ENCODE assay signal across 14 cellular contexts in genomic region chr7:69708857-69709256, GRCh38.
DNase-seq lines count a peak whose midpoint lies in the region; FAIRE-seq and TF ChIP-seq lines count a peak whose summit lies in the region.
"Had no signal": no experiment of that assay in that cellular context is flagged by ENCODE, and none has a peak within 500 bp of the region (broad histone marks: within the 10 kb centered on the region; RNA-seq: fewer than 3 reads in every experiment).

No MANE protein-coding gene starts in this region.

- H3K4me1 ChIP-seq in OCI-LY1 (ENCODE audit: insufficient read depth, low read length, severe bottlenecking): peaks cover 71% of the 10 kb centered on the region

- 0 out of 2 replicates have a peak, but pooled peaks cover 4% of the 10 kb centered on the region for H3K36me3 ChIP-seq in OCI-LY1 (ENCODE audit: insufficient read depth, low read length)
- H3K36me3 ChIP-seq: esophagus squamous epithelium, WERI-Rb-1 had no signal

- H3K9ac ChIP-seq in OCI-LY1 (ENCODE audit: low read length): peak overlapping the region; percentile 20; the same call in 1 of the 2 replicates

- no peak overlapping the region for H3K27ac Mint-ChIP-seq in glutamatergic neuron (ENCODE audit: unreplicated experiment)
- H3K27ac Mint-ChIP-seq in endothelial cell (ENCODE audit: unreplicated experiment): no peak overlapping the region

- H3K36me3 Mint-ChIP-seq in glutamatergic neuron (ENCODE audit: unreplicated experiment) (no peaks in the 10 kb centered on the region), endothelial cell (ENCODE audit: low read depth, unreplicated experiment) (no peaks in the 10 kb centered on the region)

- peak overlapping the region; percentile 19 for H3K4me3 ChIP-seq in OCI-LY1 (ENCODE audit: low read depth, low read length, poor library complexity, severe bottlenecking)
- H3K4me3 ChIP-seq: esophagus squamous epithelium had no signal

- H3K79me2 ChIP-seq in OCI-LY1 (ENCODE audit: insufficient read depth, low read length): peaks cover 100% of the 10 kb centered on the region

- no peaks in the 10 kb centered on the region for H3F3A ChIP-seq in OCI-LY1 (ENCODE audit: insufficient read depth, low read length)

- peaks cover 32% of the 10 kb centered on the region for H3K4me1 Mint-ChIP-seq in glutamatergic neuron (ENCODE audit: low read depth, unreplicated experiment)
- H3K4me1 Mint-ChIP-seq in endothelial cell (ENCODE audit: unreplicated experiment): peaks cover 36% of the 10 kb centered on the region

- H3K27me3 ChIP-seq in OCI-LY1 (ENCODE audit: insufficient read depth, low read length): no peaks in the 10 kb centered on the region
- H3K27me3 ChIP-seq: esophagus squamous epithelium had no signal

- H3K4me2 ChIP-seq in OCI-LY1 (ENCODE audit: low read length): peak overlapping the region; percentile 53

- no peak overlapping the region for H3K4me3 Mint-ChIP-seq in glutamatergic neuron (ENCODE audit: unreplicated experiment)
- H3K4me3 Mint-ChIP-seq in endothelial cell (ENCODE audit: unreplicated experiment): no peak overlapping the region
- H3K4me3 Mint-ChIP-seq: neural crest cell had no signal

- H4K20me1 ChIP-seq in OCI-LY1 (ENCODE audit: insufficient read depth, low read length): no peaks in the 10 kb centered on the region; the same call in 1 of the 2 replicates

- no peaks in the 10 kb centered on the region for H3K9me2 ChIP-seq in OCI-LY1 (ENCODE audit: low read depth, low read length)

- H3K9me3 Mint-ChIP-seq in glutamatergic neuron (ENCODE audit: unreplicated experiment) (no peaks in the 10 kb centered on the region), endothelial cell (ENCODE audit: unreplicated experiment) (no peaks in the 10 kb centered on the region)
- H3K9me3 Mint-ChIP-seq: neural crest cell had no signal

- DNase-seq in COR-L47 (lab: John Stamatoyannopoulos, UW) (peak; percentile 6), H54 (ENCODE audit: insufficient read length, low spot score) (peak; percentile 4), iris pigment epithelial cell (ENCODE audit: low read depth) (peak; percentile 15), glutamatergic neuron (no peak), endothelial cell (ENCODE audit: low spot score) (no peak)
- no peak for DNase-seq in activated CD4-positive, CD25-positive, alpha-beta regulatory T cell treated with anti-CD3 and anti-CD28 coated beads, Interleukin-2, amount 50 U/mL, for 72 hours
- no peak for DNase-seq in activated CD4-positive, alpha-beta T cell treated with anti-CD3 and anti-CD28 coated beads for 4 hours
- DNase-seq: Calu3; central memory CD4-positive, alpha-beta T cell; esophagus squamous epithelium; NCI-H187; WERI-Rb-1 had no signal

- peak; percentile 30 for FAIRE-seq in H54 (lab: Jason Lieb, UNC)

- H2AFZ ChIP-seq in OCI-LY1 (ENCODE audit: low read length): no peak overlapping the region

- H3K27me3 Mint-ChIP-seq in glutamatergic neuron (ENCODE audit: unreplicated experiment): no peaks in the 10 kb centered on the region
- H3K27me3 Mint-ChIP-seq in endothelial cell (ENCODE audit: unreplicated experiment): peaks cover 1% of the 10 kb centered on the region

- peak overlapping the region; percentile 65 for H3K27ac ChIP-seq in OCI-LY1 (ENCODE audit: low read depth, low read length, poor library complexity, severe bottlenecking)
- H3K27ac ChIP-seq: esophagus squamous epithelium, WERI-Rb-1 had no signal

- TF ChIP-seq POLR2A in H54 (IDR thresholded peaks at IDR 0.05; ENCODE audit: low read depth, low read length): no peak

- TF ChIP-seq CTCF in OCI-LY1 (IDR thresholded peaks at IDR 0.05; ENCODE audit: low read length) (no peak), glutamatergic neuron (IDR thresholded peaks at IDR 0.05; ENCODE audit: partially characterized antibody, unreplicated experiment) (no peak), endothelial cell (IDR thresholded peaks at IDR 0.05; ENCODE audit: unreplicated experiment) (no peak)

- no peaks in the 10 kb centered on the region for H3K9me3 ChIP-seq in OCI-LY1 (ENCODE audit: low read length)
- H3K9me3 ChIP-seq: esophagus squamous epithelium had no signal

Comparison
In these comparisons a context has a peak if more than half of its experiments do, and no peak if none do; other contexts are left out.
1. DNase-seq: peak in COR-L47 (single experiment), H54 (single experiment) and iris pigment epithelial cell (single experiment); none in glutamatergic neuron (single experiment), endothelial cell (single experiment), activated CD4-positive, CD25-positive, alpha-beta regulatory T cell treated with anti-CD3 and anti-CD28 coated beads, Interleukin-2, amount 50 U/mL, for 72 hours (single experiment) and activated CD4-positive, alpha-beta T cell treated with anti-CD3 and anti-CD28 coated beads for 4 hours (0 of 2).